8 cellular contexts compared by ENCODE assay signal in genomic region chr5:177453852-177454396, GRCh38. TPM values are rescaled to one million over a fixed set of nuclear protein-coding genes. Genes with fewer than 3 reads are reported as not detected.
DNase-seq lines count a peak whose midpoint lies in the region; ATAC-seq and TF ChIP-seq lines count a peak whose summit lies in the region.

No MANE protein-coding gene starts in this region.

- H3K36me3 Mint-ChIP-seq in activated naive CD4-positive, alpha-beta T cell treated with anti-CD3 and anti-CD28 coated beads, Interleukin-2, amount 10 ng/mL, durations not matched to agents 7 days and 5 days = no peaks in the 10 kb centered on the region
- H3K36me3 Mint-ChIP-seq in activated naive CD4-positive, alpha-beta T cell treated with anti-CD3 and anti-CD28 coated beads, Interleukin-2, amount 50 U/mL, for 72 hours = no peaks in the 10 kb centered on the region
- H3K36me3 Mint-ChIP-seq in activated naive CD8-positive, alpha-beta T cell treated with anti-CD3 and anti-CD28 coated beads, Interleukin-2, amount 50 U/mL, for 24 hours (ENCODE audit: low read depth) = peaks cover 6% of the 10 kb centered on the region
- H3K36me3 Mint-ChIP-seq in immature natural killer cell = no peaks in the 10 kb centered on the region

- H3K4me3 ChIP-seq in tibial artery = peak overlapping the region; percentile 56 to 62

- intact Hi-C loops in tibial artery (cut with DNase I; ENCODE audit: low total_unique reads) = loop anchor here (2.0 kb wide), 3 partner anchors 45 to 63 kb away; no protein-coding TSS in a partner anchor

- no peaks in the 10 kb centered on the region for H3K9me3 ChIP-seq in tibial artery

- no peaks in the 10 kb centered on the region for H3K9me3 Mint-ChIP-seq in activated naive CD4-positive, alpha-beta T cell treated with anti-CD3 and anti-CD28 coated beads, Interleukin-2, amount 10 ng/mL, durations not matched to agents 7 days and 5 days
- H3K9me3 Mint-ChIP-seq in activated naive CD4-positive, alpha-beta T cell treated with anti-CD3 and anti-CD28 coated beads, Interleukin-2, amount 50 U/mL, for 72 hours = no peaks in the 10 kb centered on the region
- no peaks in the 10 kb centered on the region for H3K9me3 Mint-ChIP-seq in activated naive CD8-positive, alpha-beta T cell treated with anti-CD3 and anti-CD28 coated beads, Interleukin-2, amount 50 U/mL, for 24 hours
- H3K9me3 Mint-ChIP-seq in immature natural killer cell = no peaks in the 10 kb centered on the region

- H3K4me3 Mint-ChIP-seq in activated naive CD4-positive, alpha-beta T cell treated with anti-CD3 and anti-CD28 coated beads, Interleukin-2, amount 10 ng/mL, durations not matched to agents 7 days and 5 days = peak overlapping the region; percentile 68
- H3K4me3 Mint-ChIP-seq in activated naive CD8-positive, alpha-beta T cell treated with anti-CD3 and anti-CD28 coated beads, Interleukin-2, amount 50 U/mL, for 24 hours = peak overlapping the region; percentile 80
- peak overlapping the region; percentile 67 to 76 (median 71) for H3K4me3 Mint-ChIP-seq in immature natural killer cell

- CTCF ChIA-PET in activated naive CD4-positive, alpha-beta T cell treated with anti-CD3 and anti-CD28 coated beads, Interleukin-2, amount 10 ng/mL, durations not matched to agents 7 days and 5 days (lab: Charles Lee) = interaction anchor here (0.7 to 7.2 kb wide), 15 partner anchors 9 to 144 kb away, joined by 3 to 228 read pairs (median 7); partner anchors contain the start of genes F12, GRK6, PFN3 and PRR7

- H3K4me1 ChIP-seq in tibial artery = peaks cover 0 to 45% (median 31%) of the 10 kb centered on the region in 4 donors

- H3K27me3 ChIP-seq in tibial artery = peaks cover 0 to 38% of the 10 kb centered on the region in 2 donors

- peak overlapping the region; percentile 27 to 49 for H3K27ac ChIP-seq in tibial artery

- peaks cover 0 to 12% (median 11%) of the 10 kb centered on the region in 3 donors for H3K36me3 ChIP-seq in tibial artery

- no peak for TF ChIP-seq CTCF in tibial artery (IDR thresholded peaks at IDR 0.05)

- peaks cover 29% of the 10 kb centered on the region for H3K4me1 Mint-ChIP-seq in activated naive CD4-positive, alpha-beta T cell treated with anti-CD3 and anti-CD28 coated beads, Interleukin-2, amount 10 ng/mL, durations not matched to agents 7 days and 5 days
- peaks cover 29% of the 10 kb centered on the region for H3K4me1 Mint-ChIP-seq in activated naive CD8-positive, alpha-beta T cell treated with anti-CD3 and anti-CD28 coated beads, Interleukin-2, amount 50 U/mL, for 24 hours
- peaks cover 17 to 28% of the 10 kb centered on the region in 2 donors for H3K4me1 Mint-ChIP-seq in immature natural killer cell

- ATAC-seq in activated naive CD4-positive, alpha-beta T cell treated with anti-CD3 and anti-CD28 coated beads, Interleukin-2, amount 50 U/mL, for 72 hours = no peak
- ATAC-seq in HG03196 (IDR thresholded peaks at IDR 0.05; ENCODE audit: unreplicated experiment) = peak; percentile 0
- ATAC-seq in activated naive CD8-positive, alpha-beta T cell treated with anti-CD3 and anti-CD28 coated beads, Interleukin-2, amount 50 U/mL, for 24 hours = no peak

- H3K27me3 Mint-ChIP-seq in activated naive CD4-positive, alpha-beta T cell treated with anti-CD3 and anti-CD28 coated beads, Interleukin-2, amount 10 ng/mL, durations not matched to agents 7 days and 5 days = peaks cover 50% of the 10 kb centered on the region
- H3K27me3 Mint-ChIP-seq in activated naive CD8-positive, alpha-beta T cell treated with anti-CD3 and anti-CD28 coated beads, Interleukin-2, amount 50 U/mL, for 24 hours = no peaks in the 10 kb centered on the region
- H3K27me3 Mint-ChIP-seq in immature natural killer cell (ENCODE audit: low read depth in 3 of 3) = peaks cover 9 to 33% (median 23%) of the 10 kb centered on the region in 3 donors

- DNase-seq in activated naive CD4-positive, alpha-beta T cell treated with anti-CD3 and anti-CD28 coated beads, Interleukin-2, amount 10 ng/mL, durations not matched to agents 7 days and 5 days = no peak
- no peak for DNase-seq in activated naive CD4-positive, alpha-beta T cell treated with anti-CD3 and anti-CD28 coated beads, Interleukin-2, amount 50 U/mL, for 72 hours (ENCODE audit: low spot score in 2 of 2)
- no peak for DNase-seq in activated naive CD8-positive, alpha-beta T cell treated with anti-CD3 and anti-CD28 coated beads, Interleukin-2, amount 50 U/mL, for 24 hours
- DNase-seq in immature natural killer cell = no peak
- DNase-seq in tibial artery = no peak
- no peak for DNase-seq in stimulated activated CD4-positive, alpha-beta T cell treated with anti-CD3 and anti-CD28 coated beads, Interleukin-12 subunit alpha, Interleukin-12 subunit beta, amount 100 ng/mL, for 4 hours
- no peak for DNase-seq in COLO829 (ENCODE audit: low spot score)

- H3K27ac Mint-ChIP-seq in activated naive CD4-positive, alpha-beta T cell treated with anti-CD3 and anti-CD28 coated beads, Interleukin-2, amount 10 ng/mL, durations not matched to agents 7 days and 5 days = peak overlapping the region; percentile 84
- H3K27ac Mint-ChIP-seq in activated naive CD4-positive, alpha-beta T cell treated with anti-CD3 and anti-CD28 coated beads, Interleukin-2, amount 50 U/mL, for 72 hours = peak overlapping the region in 1 of 2 donors; percentile 81
- H3K27ac Mint-ChIP-seq in activated naive CD8-positive, alpha-beta T cell treated with anti-CD3 and anti-CD28 coated beads, Interleukin-2, amount 50 U/mL, for 24 hours = peak overlapping the region; percentile 53
- peak overlapping the region; percentile 57 to 90 (median 84) for H3K27ac Mint-ChIP-seq in immature natural killer cell

RNA-seq across cellular contexts. Expression of gene PRR7, which starts 7.3 kb away (rescaled TPM):
- 10 to 100 TPM in 1 of 2 donors, 1 to 10 TPM in 1; 4.1 to 11.4 TPM for total RNA-seq in activated naive CD4-positive, alpha-beta T cell treated with anti-CD3 and anti-CD28 coated beads, Interleukin-2, amount 50 U/mL, for 72 hours
- polyA plus RNA-seq in immature natural killer cell = 10 to 100 TPM in 2 of 3 donors, 1 to 10 TPM in 1; 9.6 to 25.4 (median 17.5) TPM

RNA-seq across cellular contexts. Expression of gene DBN1, which starts 19.5 kb away (rescaled TPM):
- total RNA-seq in activated naive CD4-positive, alpha-beta T cell treated with anti-CD3 and anti-CD28 coated beads, Interleukin-2, amount 50 U/mL, for 72 hours = 10 to 100 TPM in 1 of 2 donors, 1 to 10 TPM in 1; 5.5 to 20.2 TPM
- 1 to 10 TPM in 2 of 3 donors, under 1 TPM in 1; 0.93 to 4.2 (median 2.8) TPM for polyA plus RNA-seq in immature natural killer cell

RNA-seq across cellular contexts. Expression of gene GRK6, which starts 27.4 kb away (rescaled TPM):
- 100 to 1,000 TPM; 104 to 125 TPM for total RNA-seq in activated naive CD4-positive, alpha-beta T cell treated with anti-CD3 and anti-CD28 coated beads, Interleukin-2, amount 50 U/mL, for 72 hours
- 100 to 1,000 TPM; 102 to 129 (median 103) TPM for polyA plus RNA-seq in immature natural killer cell

RNA-seq across cellular contexts. Expression of gene PDLIM7, which starts 43.5 kb away (rescaled TPM):
- 10 to 100 TPM; 44.6 to 47.5 TPM for total RNA-seq in activated naive CD4-positive, alpha-beta T cell treated with anti-CD3 and anti-CD28 coated beads, Interleukin-2, amount 50 U/mL, for 72 hours
- 1 to 10 TPM; 1.1 to 3.3 (median 2.3) TPM for polyA plus RNA-seq in immature natural killer cell

RNA-seq across cellular contexts. Expression of gene F12, which starts 44.6 kb away (rescaled TPM):
- total RNA-seq in activated naive CD4-positive, alpha-beta T cell treated with anti-CD3 and anti-CD28 coated beads, Interleukin-2, amount 50 U/mL, for 72 hours = 1 to 10 TPM; 2.2 to 9.8 TPM
- 1 to 10 TPM in 2 of 3 donors, not detected in 1; 1.3 to 2.3 TPM for polyA plus RNA-seq in immature natural killer cell
